15 cellular contexts compared by ENCODE assay signal in the genomic region with DNA sequence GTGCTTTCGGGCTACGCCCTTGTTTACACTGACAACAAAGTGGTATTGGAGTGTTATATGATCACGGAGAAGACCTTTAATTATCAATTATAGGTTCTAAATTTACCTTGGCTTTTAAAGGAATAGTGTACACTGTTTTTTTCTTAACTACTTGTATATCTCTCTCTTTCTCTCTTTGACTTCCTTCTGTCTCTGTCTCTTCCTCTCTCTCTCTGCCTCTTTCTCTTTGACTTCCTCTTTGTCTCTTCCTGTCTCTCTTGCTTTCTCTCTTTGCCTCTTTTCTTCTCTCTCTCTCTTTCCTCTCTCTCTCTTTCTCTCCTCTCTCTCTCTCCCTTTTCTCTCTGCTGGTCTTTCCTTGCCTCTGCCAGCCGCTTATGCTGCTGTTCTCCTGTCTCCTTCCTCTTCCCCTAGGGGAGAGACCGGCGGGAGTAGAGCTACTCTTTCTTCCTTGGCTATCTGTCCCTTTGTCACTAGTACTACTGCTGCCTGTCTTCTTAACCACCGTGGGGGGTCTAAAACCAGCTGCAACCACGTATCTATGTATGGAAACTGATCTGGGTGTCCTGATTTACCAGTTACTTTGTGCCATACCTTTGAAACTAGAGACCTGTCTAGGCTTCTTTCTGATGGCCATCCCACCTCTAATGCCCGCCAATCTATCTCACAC. TPM values are rescaled to one million over a fixed set of nuclear protein-coding genes. Genes with fewer than 3 reads are reported as not detected.
DNase-seq lines count a peak whose midpoint lies in the region; ATAC-seq and TF ChIP-seq lines count a peak whose summit lies in the region.
"Had no signal": no experiment of that assay in that cellular context is flagged by ENCODE, and none has a peak within 500 bp of the region (broad histone marks: within the 10 kb centered on the region; RNA-seq: fewer than 3 reads in every experiment).

No MANE protein-coding gene starts in this region.

- H3K27me3 ChIP-seq in CD8-positive, alpha-beta memory T cell (ENCODE audit: insufficient read depth, low read length, poor library complexity, severe bottlenecking) = no peaks in the 10 kb centered on the region
- H3K27me3 ChIP-seq in HL-60 (ENCODE audit: insufficient read depth, poor library complexity, severe bottlenecking) = no peaks in the 10 kb centered on the region
- H3K27me3 ChIP-seq: neutrophil had no signal

- DNase-seq in CD8-positive, alpha-beta memory T cell = no peak
- no peak for DNase-seq in HL-60 (ENCODE audit: low read depth in 1 of 2, low spot score in 1 of 2)
- no peak for DNase-seq in T-helper 17 cell
- DNase-seq in memory B cell (ENCODE audit: low spot score in 2 of 2) = no peak
- no peak for DNase-seq in kidney glomerular epithelial cell (lab: John Stamatoyannopoulos, UW)
- DNase-seq: amygdala, lower lobe of right lung, NCI-H1048, T1000 had no signal

- H3K4me3 ChIP-seq in CD8-positive, alpha-beta memory T cell (ENCODE audit: low read length) = no peak overlapping the region
- no peak overlapping the region for H3K4me3 ChIP-seq in HL-60 (replicated peaks; ENCODE audit: insufficient read depth, low read length)
- H3K4me3 ChIP-seq: coronary artery, lower lobe of right lung, smooth muscle cell had no signal

- H3K27me3 Mint-ChIP-seq in CD8-positive, alpha-beta memory T cell = no peaks in the 10 kb centered on the region
- no peaks in the 10 kb centered on the region for H3K27me3 Mint-ChIP-seq in T-helper 17 cell
- H3K27me3 Mint-ChIP-seq in memory B cell = no peaks in the 10 kb centered on the region

- H3K4me1 ChIP-seq in CD8-positive, alpha-beta memory T cell (ENCODE audit: insufficient read depth, low read length) = peaks cover 5% of the 10 kb centered on the region
- H3K4me1 ChIP-seq: lower lobe of right lung had no signal

- ATAC-seq in T-helper 17 cell (no peak), memory B cell (ENCODE audit: low read depth) (no peak), GM18909 (IDR thresholded peaks at IDR 0.05; ENCODE audit: poor library complexity, unreplicated experiment) (no peak), GM21737 (IDR thresholded peaks at IDR 0.05; ENCODE audit: unreplicated experiment) (no peak)
- ATAC-seq: HCT116, lower lobe of right lung had no signal

- H3K4me1 Mint-ChIP-seq in CD8-positive, alpha-beta memory T cell = peaks cover 14 to 23% (median 21%) of the 10 kb centered on the region in 3 donors
- H3K4me1 Mint-ChIP-seq in T-helper 17 cell (peaks cover 16% of the 10 kb centered on the region), memory B cell (peaks cover 13% of the 10 kb centered on the region)

- TF ChIP-seq CTCF in HL-60 (IDR thresholded peaks at IDR 0.05; ENCODE audit: insufficient read depth, low read length) = no peak

- CTCF ChIA-PET in CD8-positive, alpha-beta memory T cell (lab: Charles Lee) = no interaction called here

- H3K36me3 Mint-ChIP-seq in CD8-positive, alpha-beta memory T cell = peaks cover 8 to 31% (median 14%) of the 10 kb centered on the region in 3 donors
- peaks cover 2% of the 10 kb centered on the region for H3K36me3 Mint-ChIP-seq in T-helper 17 cell (ENCODE audit: low read depth)
- H3K36me3 Mint-ChIP-seq in memory B cell = peaks cover 20% of the 10 kb centered on the region

- no peaks in the 10 kb centered on the region for H3K9me3 Mint-ChIP-seq in CD8-positive, alpha-beta memory T cell
- peaks cover 1% of the 10 kb centered on the region for H3K9me3 Mint-ChIP-seq in memory B cell

- peak overlapping the region in 4 of 8 donors; percentile 28 to 63 (median 44) for H3K27ac Mint-ChIP-seq in CD8-positive, alpha-beta memory T cell
- H3K27ac Mint-ChIP-seq in T-helper 17 cell (peak overlapping the region; percentile 77), memory B cell (peak overlapping the region; percentile 2)

- H3K27ac ChIP-seq in CD8-positive, alpha-beta memory T cell (ENCODE audit: low read depth, low read length) = peak overlapping the region; percentile 78
- peak overlapping the region; percentile 24; the same call in 1 of the 2 replicates for H3K27ac ChIP-seq in HL-60 (replicated peaks)
- H3K27ac ChIP-seq: coronary artery, lower lobe of right lung, neutrophil had no signal

- no peaks in the 10 kb centered on the region for H3K36me3 ChIP-seq in CD8-positive, alpha-beta memory T cell (ENCODE audit: insufficient read depth, low read length)
- H3K36me3 ChIP-seq: lower lobe of right lung, neutrophil had no signal

- H3K4me3 Mint-ChIP-seq in CD8-positive, alpha-beta memory T cell = no peak overlapping the region
- peak overlapping the region; percentile 60 for H3K4me3 Mint-ChIP-seq in T-helper 17 cell
- no peak overlapping the region for H3K4me3 Mint-ChIP-seq in memory B cell

- no peaks in the 10 kb centered on the region for H3K9me3 ChIP-seq in CD8-positive, alpha-beta memory T cell (ENCODE audit: low read length)
- H3K9me3 ChIP-seq in T-helper 17 cell (ENCODE audit: control insufficient read depth, low read length, poor library complexity, severe bottlenecking) = no peaks in the 10 kb centered on the region
- H3K9me3 ChIP-seq: neutrophil had no signal

- POLR2A ChIA-PET in CD8-positive, alpha-beta memory T cell (lab: Charles Lee) = no interaction called here

RNA-seq across cellular contexts. Expression of gene GSDME, which starts 36.9 kb away (rescaled TPM):
- 1 to 10 TPM; 3.7 to 3.9 TPM for total RNA-seq in CD8-positive, alpha-beta memory T cell
- polyA plus RNA-seq in CD8-positive, alpha-beta memory T cell = 0.26 TPM
- total RNA-seq in T-helper 17 cell = under 1 TPM in 1 of 2 donors, not detected in 1; 0.75 TPM
